15 cellular contexts compared by ENCODE assay signal in genomic region chr2:18830962-18831361, GRCh38.
DNase-seq lines count a peak whose midpoint lies in the region; ATAC-seq and TF ChIP-seq lines count a peak whose summit lies in the region.
"Had no signal": no experiment of that assay in that cellular context is flagged by ENCODE, and none has a peak within 500 bp of the region (broad histone marks: within the 10 kb centered on the region; RNA-seq: fewer than 3 reads in every experiment).

No MANE protein-coding gene starts in this region.

- no peak overlapping the region for H2AK5ac ChIP-seq in mesendoderm (ENCODE audit: low read length)

- no peak overlapping the region for H2BK15ac ChIP-seq in mesendoderm (replicated peaks; ENCODE audit: low read depth)

- TF ChIP-seq CTCF in left ventricle myocardium inferior (IDR thresholded peaks at IDR 0.05; ENCODE audit: borderline replicate concordance): no peak
- TF ChIP-seq CTCF in Peyer's patch (IDR thresholded peaks at IDR 0.05): no peak

- no peaks in the 10 kb centered on the region for H3K79me2 ChIP-seq in mesendoderm (ENCODE audit: control insufficient read depth, insufficient read depth, low read length)

- H3K18ac ChIP-seq in mesendoderm (ENCODE audit: low read length): no peak overlapping the region

- intact Hi-C loops in Right ventricle myocardium superior (cut with DNase I) (no loop called here), cardiac septum (cut with DNase I) (no loop called here), left ventricle myocardium inferior (cut with micrococcal nuclease) (no loop called here)

- no peaks in the 10 kb centered on the region for H3K27me3 ChIP-seq in left ventricle myocardium inferior (ENCODE audit: low read depth)
- H3K27me3 ChIP-seq in mesendoderm (ENCODE audit: insufficient read depth, low read length, poor library complexity): no peaks in the 10 kb centered on the region
- H3K27me3 ChIP-seq in Peyer's patch: no peaks in the 10 kb centered on the region
- H3K27me3 ChIP-seq: SJSA1 had no signal

- H3K27ac ChIP-seq in left ventricle myocardium inferior (replicated peaks): peak overlapping the region; percentile 33
- H3K27ac ChIP-seq in mesendoderm (ENCODE audit: low read depth, low read length): no peak overlapping the region
- H3K27ac ChIP-seq in Peyer's patch: no peak overlapping the region
- H3K27ac ChIP-seq: C4-2B, SJSA1 had no signal

- no peak for TF ChIP-seq POLR2A in Peyer's patch (IDR thresholded peaks at IDR 0.05)

- H2BK120ac ChIP-seq in mesendoderm (ENCODE audit: low read depth, low read length): no peak overlapping the region

- no peak overlapping the region for H2BK5ac ChIP-seq in mesendoderm (ENCODE audit: low read length)

- H3K4me1 ChIP-seq in left ventricle myocardium inferior: peaks cover 62% of the 10 kb centered on the region
- H3K4me1 ChIP-seq in mesendoderm (ENCODE audit: control insufficient read depth, low read depth, low read length): peaks cover 6% of the 10 kb centered on the region
- peaks cover 0 to 11% (median 0%) of the 10 kb centered on the region in 4 donors for H3K4me1 ChIP-seq in Peyer's patch

- H3K23ac ChIP-seq in mesendoderm (ENCODE audit: low read length): no peak overlapping the region

- no peak overlapping the region for H3K9ac ChIP-seq in mesendoderm (ENCODE audit: low read length)

- no peaks in the 10 kb centered on the region for H3K79me1 ChIP-seq in mesendoderm (ENCODE audit: low read length)

- H3K9me3 ChIP-seq in left ventricle myocardium inferior (replicated peaks): no peaks in the 10 kb centered on the region
- no peaks in the 10 kb centered on the region for H3K9me3 ChIP-seq in Peyer's patch
- H3K9me3 ChIP-seq: SJSA1 had no signal

- H3K4ac ChIP-seq in mesendoderm (ENCODE audit: low read depth, low read length): no peak overlapping the region

- H3K56ac ChIP-seq in mesendoderm (ENCODE audit: low read length): no peak overlapping the region

- H3K4me3 ChIP-seq in left ventricle myocardium inferior (no peak overlapping the region), mesendoderm (ENCODE audit: low read length) (no peak overlapping the region), Peyer's patch (no peak overlapping the region)
- H3K4me3 ChIP-seq: SJSA1 had no signal

- H4K5ac ChIP-seq in mesendoderm (ENCODE audit: low read length): no peak overlapping the region

- no peak overlapping the region for H3K4me2 ChIP-seq in mesendoderm (ENCODE audit: low read length)

- ATAC-seq in Right ventricle myocardium superior (ENCODE audit: poor library complexity): peak; percentile 71

- DNase-seq in Right ventricle myocardium superior (no peak), cardiac septum (ENCODE audit: low spot score) (no peak), left ventricle myocardium inferior (no peak), mesendoderm (peak; percentile 85), mucosa of gallbladder (ENCODE audit: low spot score) (no peak), Peyer's patch (no peak), SIG-M5 (lab: John Stamatoyannopoulos, UW) (no peak), NCI-H748 (lab: John Stamatoyannopoulos, UW; ENCODE audit: unreplicated experiment) (no peak)
- DNase-seq: HCEC 1CT, KBM-7, NCI-H1092 treated with DMSO at 0.1 percent for 48 hours, NCI-H1930, NCI-H510A treated with DMSO at 0.1 percent for 48 hours had no signal

- WGBS in mesendoderm (ENCODE audit: extremely low coverage, insufficient coverage, low lambda C conversion rate): no CpG with 5 or more reads among the region's 1 CpG

- H3K36me3 ChIP-seq in left ventricle myocardium inferior: no peaks in the 10 kb centered on the region
- no peaks in the 10 kb centered on the region for H3K36me3 ChIP-seq in mesendoderm (ENCODE audit: control insufficient read depth, insufficient read depth, low read length)
- no peaks in the 10 kb centered on the region for H3K36me3 ChIP-seq in Peyer's patch
- H3K36me3 ChIP-seq: SJSA1 had no signal

- no peak overlapping the region for H4K8ac ChIP-seq in mesendoderm (ENCODE audit: low read depth, low read length)
